ENCODE assay signal across 13 cellular contexts in genomic region chr7:155576416-155576815, GRCh38. TPM values are rescaled to one million over a fixed set of nuclear protein-coding genes. Genes with fewer than 3 reads are reported as not detected.
"Had no signal": no experiment of that assay in that cellular context is flagged by ENCODE, and none has a peak within 500 bp of the region (broad histone marks: within the 10 kb centered on the region; RNA-seq: fewer than 3 reads in every experiment).

No MANE protein-coding gene starts in this region.

- ATAC-seq: activated CD4-positive, CD25-positive, alpha-beta regulatory T cell treated with anti-CD3 and anti-CD28 coated beads, Interleukin-2, amount 50 U/mL, for 24 hours; activated T-cell treated with anti-CD3 and anti-CD28 coated beads, Interleukin-2, amount 50 U/mL, for 72 hours; gastroesophageal sphincter had no signal

- H3K27ac ChIP-seq: gastroesophageal sphincter, ovary, thyroid gland, vagina had no signal

- DNase-seq: activated CD4-positive, alpha-beta memory T cell treated with anti-CD3 and anti-CD28 coated beads, Interleukin-2, amount 10 ng/mL, durations not matched to agents 7 days and 5 days; activated naive CD4-positive, alpha-beta T cell; activated T-cell treated with anti-CD3 and anti-CD28 coated beads, Interleukin-2, amount 50 U/mL, for 72 hours; effector CD4-positive, alpha-beta T cell; ovary; T-helper 2 cell; thyroid gland had no signal

- H3K27me3 ChIP-seq: ovary, thyroid gland, vagina had no signal

- H3K4me1 ChIP-seq: gastroesophageal sphincter, thyroid gland, vagina had no signal

- H3K9me3 ChIP-seq: gastroesophageal sphincter, ovary, thyroid gland, vagina had no signal

- H3K4me3 ChIP-seq: gastroesophageal sphincter, ovary, thyroid gland, vagina had no signal

- H3K36me3 ChIP-seq: gastroesophageal sphincter, ovary, thyroid gland, vagina had no signal

RNA-seq across cellular contexts. Expression of gene CNPY1, which starts 30.1 kb away (rescaled TPM):
- total RNA-seq: activated CD4-positive, alpha-beta memory T cell treated with anti-CD3 and anti-CD28 coated beads, Interleukin-2, amount 10 ng/mL, durations not matched to agents 7 days and 5 days; activated T-cell treated with anti-CD3 and anti-CD28 coated beads, Interleukin-2, amount 50 U/mL, for 72 hours; aorta; bronchial epithelial cell; gastroesophageal sphincter; ovary; thyroid gland; vagina had no signal
- polyA plus RNA-seq: aorta, keratinocyte had no signal
